Comparison of ENCODE assay signal across 1 cellular context in genomic region chr10:60252688-60253087, GRCh38.
TF ChIP-seq lines count a peak whose summit lies in the region.

No MANE protein-coding gene starts in this region.

TF ChIP-seq in WTC11, 78 proteins besides CTCF, POLR2A, EP300 and RAD21 (continued from another document):
- TF ChIP-seq USF2 (CRISPR knock-in tag; IDR thresholded peaks at IDR 0.05) = no peak
- no peak for TF ChIP-seq AR (CRISPR knock-in tag; IDR thresholded peaks at IDR 0.05)
